Comparison of ENCODE assay signal across 8 cellular contexts in genomic region chr17:74923538-74924249, GRCh38. TPM values are rescaled to one million over a fixed set of nuclear protein-coding genes. Genes with fewer than 3 reads are reported as not detected.
A peak's percentile ranks its signal among the peaks of the same experiment; 100 is the strongest.
DNase-seq lines count a peak whose midpoint lies in the region; ATAC-seq and TF ChIP-seq lines count a peak whose summit lies in the region.

No MANE protein-coding gene starts in this region.

- DNase-seq in GM12865 (ENCODE audit: low read depth) (peak; percentile 70), NB4 (ENCODE audit: low read depth) (peak; percentile 59), dedifferentiated amniotic fluid mesenchymal stem cell (ENCODE audit: extremely low spot score) (peak; percentile 17), right lobe of liver (peak; percentile 76 to 79 (median 77)), NCI-H2107 (lab: John Stamatoyannopoulos, UW) (no peak)
- peak; percentile 71 for DNase-seq in activated CD4-positive, alpha-beta T cell treated with anti-CD3 and anti-CD28 coated beads, Interleukin-2, amount 50 U/mL, for 1 hour
- peak; percentile 52 for DNase-seq in stimulated activated CD8-positive, alpha-beta memory T cell treated with anti-CD3 and anti-CD28 coated beads, Interleukin-12 subunit alpha, Interleukin-12 subunit beta, amount 100 ng/mL, for 1 hour (ENCODE audit: low read depth)

- no peak overlapping the region for H3K27ac ChIP-seq in right lobe of liver

- intact Hi-C loops in right lobe of liver (cut with DNase I), result loop anchor here in 1 of 2 donors (5.0 kb wide), 1 partner anchor 34 kb away; no protein-coding TSS in a partner anchor

- peak; percentile 87 for TF ChIP-seq CTCF in GM12865 (IDR thresholded peaks at IDR 0.05; ENCODE audit: insufficient read depth, low read depth, low read length, missing control alignments)
- peak; percentile 52 for TF ChIP-seq CTCF in NB4 (IDR thresholded peaks at IDR 0.05; ENCODE audit: low read depth, low read length)
- peak; percentile 59 to 88 (median 82) for TF ChIP-seq CTCF in right lobe of liver (IDR thresholded peaks at IDR 0.05)

- peaks cover 0 to 12% (median 4%) of the 10 kb centered on the region in 4 donors for H3K4me1 ChIP-seq in right lobe of liver

- H3K27me3 ChIP-seq in right lobe of liver, result peaks cover 0 to 22% of the 10 kb centered on the region in 2 donors

- peak; percentile 68 to 87 (median 82) for ATAC-seq in right lobe of liver
- ATAC-seq in HG02884 (IDR thresholded peaks at IDR 0.05; ENCODE audit: unreplicated experiment), result no peak

- no peak overlapping the region; the same call in 1 of the 2 replicates for H3K4me3 ChIP-seq in GM12865 (ENCODE audit: low read depth, low read length)
- H3K4me3 ChIP-seq in NB4 (ENCODE audit: low read depth, low read length), result no peak overlapping the region
- H3K4me3 ChIP-seq in right lobe of liver, result no peak overlapping the region

- TF ChIP-seq POLR2A in NB4 (IDR thresholded peaks at IDR 0.05; ENCODE audit: extremely low read depth, insufficient read length), result no peak
- TF ChIP-seq POLR2A in right lobe of liver (IDR thresholded peaks at IDR 0.05), result no peak

- no peaks in the 10 kb centered on the region for H3K36me3 ChIP-seq in right lobe of liver

- no peaks in the 10 kb centered on the region for H3K9me3 ChIP-seq in right lobe of liver

- 0% methylated on average over 3 of the region's 59 CpGs for WGBS in right lobe of liver (ENCODE audit: insufficient coverage, low coverage, low lambda C conversion rate, missing lambda C conversion rate)

RNA-seq across cellular contexts. Expression of gene OTOP2, which starts 0.4 kb away (rescaled TPM):
- not detected for total RNA-seq in right lobe of liver

RNA-seq across cellular contexts. Expression of gene USH1G, which starts 0.6 kb away (rescaled TPM):
- total RNA-seq in right lobe of liver, result not detected

RNA-seq across cellular contexts. Expression of gene OTOP3, which starts 12.0 kb away (rescaled TPM):
- total RNA-seq in right lobe of liver, result not detected

RNA-seq across cellular contexts. Expression of gene FADS6, which starts 30.3 kb away (rescaled TPM):
- total RNA-seq in right lobe of liver, result 1 to 10 TPM; 2.1 to 6.1 (median 3.7) TPM

RNA-seq across cellular contexts. Expression of gene HID1, which starts 48.9 kb away (rescaled TPM):
- 1 to 10 TPM; 3.5 to 6.6 (median 4.5) TPM for total RNA-seq in right lobe of liver
